Comparison of ENCODE assay signal across 8 cellular contexts in the genomic region with DNA sequence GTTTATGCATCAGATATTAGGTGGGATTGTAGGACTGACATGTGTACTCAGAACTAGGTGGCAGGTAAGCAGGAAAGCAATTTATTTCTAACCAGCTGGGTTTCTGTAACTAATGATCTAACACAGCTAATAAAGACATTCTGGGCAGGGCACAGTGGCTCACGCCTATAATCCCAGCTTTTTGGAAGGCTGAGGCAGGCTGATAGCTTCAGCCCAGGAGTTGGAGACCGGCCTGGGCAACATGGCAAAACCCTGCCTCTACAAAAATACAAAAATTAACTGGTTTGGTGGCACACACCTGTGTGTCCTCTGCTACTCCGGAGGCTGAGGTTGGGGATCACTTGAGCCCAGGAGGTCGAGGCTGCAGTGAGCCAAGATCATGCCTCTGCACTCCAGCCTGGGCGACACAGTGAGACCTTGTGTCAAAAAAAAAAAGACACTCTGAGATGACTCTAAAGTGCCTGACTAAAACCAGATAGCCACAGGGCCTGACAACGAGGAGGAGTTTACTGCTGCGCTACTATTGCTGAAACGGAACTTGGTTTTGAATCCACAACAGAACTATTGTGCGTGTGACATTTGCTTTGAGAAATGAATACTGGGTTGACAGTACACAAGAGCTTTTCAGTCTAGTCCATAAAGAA. TPM values are rescaled to one million over a fixed set of nuclear protein-coding genes. Genes with fewer than 3 reads are reported as not detected.
DNase-seq lines count a peak whose midpoint lies in the region; ATAC-seq and TF ChIP-seq lines count a peak whose summit lies in the region.
"Had no signal": no experiment of that assay in that cellular context is flagged by ENCODE, and none has a peak within 500 bp of the region (broad histone marks: within the 10 kb centered on the region; RNA-seq: fewer than 3 reads in every experiment).

No MANE protein-coding gene starts in this region.

- no peak overlapping the region for H2BK120ac ChIP-seq in trophoblast cell (ENCODE audit: insufficient read depth, low read length, poor library complexity)

- WGBS in trophoblast cell (ENCODE audit: extremely low coverage, insufficient coverage, insufficient read length), result no CpG with 5 or more reads among the region's 9 CpGs

- no peak overlapping the region for H3K4me3 ChIP-seq in PC-9
- no peak overlapping the region for H3K4me3 ChIP-seq in trophoblast cell (ENCODE audit: low read depth, low read length)
- no peak overlapping the region for H3K4me3 ChIP-seq in brain microvascular endothelial cell (ENCODE audit: low read depth, low read length)
- H3K4me3 ChIP-seq: hepatocyte had no signal

- intact Hi-C loops in PC-9 (cut with micrococcal nuclease; ENCODE audit: unreplicated experiment) (no loop called here), posterior vena cava (cut with DNase I) (no loop called here)

- no peak overlapping the region for H3K14ac ChIP-seq in trophoblast cell (ENCODE audit: low read length)

- H3K27ac ChIP-seq in PC-9, result 0 out of 2 replicates have a peak overlapping the region, but pooled peaks have one; percentile 6
- H3K27ac ChIP-seq in trophoblast cell (ENCODE audit: low read depth, low read length), result no peak overlapping the region
- H3K27ac ChIP-seq in brain microvascular endothelial cell, result no peak overlapping the region
- H3K27ac ChIP-seq: hepatocyte had no signal

- peaks cover 30% of the 10 kb centered on the region for H3K4me1 ChIP-seq in PC-9 (replicated peaks; ENCODE audit: insufficient read depth)
- H3K4me1 ChIP-seq in trophoblast cell (ENCODE audit: control insufficient read depth in 1 of 2, insufficient read depth in 2 of 2, low read length in 2 of 2), result no peaks in the 10 kb centered on the region

- H3F3A ChIP-seq in PC-9 (ENCODE audit: insufficient read depth, low read depth), result peaks cover 21% of the 10 kb centered on the region

- H3K9ac ChIP-seq in trophoblast cell (ENCODE audit: low read length), result no peak overlapping the region

- H3K4me2 ChIP-seq in PC-9 (no peak overlapping the region), trophoblast cell (ENCODE audit: low read length) (no peak overlapping the region)
- H3K4me2 ChIP-seq: hepatocyte had no signal

- ATAC-seq in HG02642 (IDR thresholded peaks at IDR 0.05; ENCODE audit: poor library complexity, unreplicated experiment), result no peak

- in situ Hi-C loops in brain microvascular endothelial cell (cut with HindIII; ENCODE audit: low pct_ligation_motif_present, low sequenced_read_pairs), result no loop called here

- no TSS peak for BruUV-seq in PC-9 (replicated peaks; lab: Mats Ljungman, UMichigan)

- H3K9me2 ChIP-seq in PC-9 (ENCODE audit: insufficient read depth), result no peaks in the 10 kb centered on the region

- H2BK5ac ChIP-seq in trophoblast cell (ENCODE audit: low read depth, low read length, poor library complexity), result no peak overlapping the region

- H2AFZ ChIP-seq in PC-9, result 0 out of 2 replicates have a peak overlapping the region, but pooled peaks have one; percentile 25
- no peak overlapping the region for H2AFZ ChIP-seq in trophoblast cell (ENCODE audit: insufficient read depth, low read length, poor library complexity)
- H2AFZ ChIP-seq: hepatocyte had no signal

- H3K18ac ChIP-seq in trophoblast cell (ENCODE audit: low read length), result no peak overlapping the region

- no peak overlapping the region for H2AK5ac ChIP-seq in trophoblast cell (ENCODE audit: low read length)

- TF ChIP-seq CTCF in PC-9 (conservative IDR thresholded peaks at IDR 0.05) (no peak), brain microvascular endothelial cell (IDR thresholded peaks at IDR 0.05; ENCODE audit: low read depth, low read length, missing control alignments) (no peak)

- no peak overlapping the region for H2BK12ac ChIP-seq in trophoblast cell (ENCODE audit: low read length)

- H3K79me2 ChIP-seq in PC-9 (ENCODE audit: low read depth) (peaks cover 11% of the 10 kb centered on the region; the same call in 1 of the 2 replicates), trophoblast cell (ENCODE audit: control insufficient read depth, insufficient read depth, low read length, poor library complexity) (no peaks in the 10 kb centered on the region)
- H3K79me2 ChIP-seq: hepatocyte had no signal

- H4K20me1 ChIP-seq in PC-9 (ENCODE audit: insufficient read depth), result no peaks in the 10 kb centered on the region

- no peak overlapping the region for H4K12ac ChIP-seq in trophoblast cell (ENCODE audit: low read depth, low read length)

- POLR2A ChIA-PET in PC-9 (lab: Charles Lee; ENCODE audit: unreplicated experiment), result no interaction called here

- no peaks in the 10 kb centered on the region for H3K79me1 ChIP-seq in trophoblast cell (ENCODE audit: low read length)

- H4K8ac ChIP-seq in trophoblast cell (ENCODE audit: low read depth, low read length), result no peak overlapping the region

- H3K9me3 ChIP-seq in PC-9 (ENCODE audit: insufficient read depth, low read depth) (no peaks in the 10 kb centered on the region), trophoblast cell (ENCODE audit: insufficient read depth, low read depth, low read length) (no peaks in the 10 kb centered on the region)

- CTCF ChIA-PET in PC-9 (lab: Charles Lee), result no interaction called here

- no peak overlapping the region for H3K23ac ChIP-seq in trophoblast cell (ENCODE audit: low read length)

- no peaks in the 10 kb centered on the region for H3K27me3 ChIP-seq in PC-9 (ENCODE audit: insufficient read depth, low read depth)
- no peaks in the 10 kb centered on the region for H3K27me3 ChIP-seq in trophoblast cell (ENCODE audit: insufficient read depth, low read length)
- no peaks in the 10 kb centered on the region for H3K27me3 ChIP-seq in brain microvascular endothelial cell (replicated peaks)
- H3K27me3 ChIP-seq: hepatocyte had no signal

- peak; percentile 88 for DNase-seq in COLO829 (ENCODE audit: low spot score)
- DNase-seq in PC-9, result no peak
- peak; percentile 57 for DNase-seq in epidermal melanocyte (ENCODE audit: insufficient read length, low spot score)
- DNase-seq in posterior vena cava (ENCODE audit: low spot score), result peak; percentile 46
- DNase-seq in trophoblast cell, result no peak
- no peak for DNase-seq in brain microvascular endothelial cell

- no peak overlapping the region for H4K91ac ChIP-seq in trophoblast cell (ENCODE audit: low read depth, low read length)

- peaks cover 4% of the 10 kb centered on the region; the same call in 1 of the 2 replicates for H3K36me3 ChIP-seq in PC-9 (ENCODE audit: low read depth)
- H3K36me3 ChIP-seq in trophoblast cell (ENCODE audit: control insufficient read depth in 1 of 2, insufficient read depth in 2 of 2, low read length in 2 of 2), result no peaks in the 10 kb centered on the region
- no peaks in the 10 kb centered on the region for H3K36me3 ChIP-seq in brain microvascular endothelial cell (replicated peaks)

- no peak overlapping the region for H3K4ac ChIP-seq in trophoblast cell (ENCODE audit: low read depth, low read length)

RNA-seq across cellular contexts. Expression of gene CEP85L, which starts 29.2 kb away (rescaled TPM):
- total RNA-seq in PC-9 (2021) (3.0 TPM in 2 replicates), posterior vena cava (10 to 100 TPM; 14.0 to 15.4 TPM)
- polyA plus RNA-seq in trophoblast cell (2013), result 6.3 TPM in 2 replicates

Comparison
In these comparisons a context has a peak if more than half of its experiments do, and no peak if none do; other contexts are left out.
1. DNase-seq: peak in COLO829 (single experiment), epidermal melanocyte (single experiment) and posterior vena cava (single experiment); none in PC-9 (0 of 2), trophoblast cell (0 of 2) and brain microvascular endothelial cell (single experiment).